8 cellular contexts compared by ENCODE assay signal in the genomic region with DNA sequence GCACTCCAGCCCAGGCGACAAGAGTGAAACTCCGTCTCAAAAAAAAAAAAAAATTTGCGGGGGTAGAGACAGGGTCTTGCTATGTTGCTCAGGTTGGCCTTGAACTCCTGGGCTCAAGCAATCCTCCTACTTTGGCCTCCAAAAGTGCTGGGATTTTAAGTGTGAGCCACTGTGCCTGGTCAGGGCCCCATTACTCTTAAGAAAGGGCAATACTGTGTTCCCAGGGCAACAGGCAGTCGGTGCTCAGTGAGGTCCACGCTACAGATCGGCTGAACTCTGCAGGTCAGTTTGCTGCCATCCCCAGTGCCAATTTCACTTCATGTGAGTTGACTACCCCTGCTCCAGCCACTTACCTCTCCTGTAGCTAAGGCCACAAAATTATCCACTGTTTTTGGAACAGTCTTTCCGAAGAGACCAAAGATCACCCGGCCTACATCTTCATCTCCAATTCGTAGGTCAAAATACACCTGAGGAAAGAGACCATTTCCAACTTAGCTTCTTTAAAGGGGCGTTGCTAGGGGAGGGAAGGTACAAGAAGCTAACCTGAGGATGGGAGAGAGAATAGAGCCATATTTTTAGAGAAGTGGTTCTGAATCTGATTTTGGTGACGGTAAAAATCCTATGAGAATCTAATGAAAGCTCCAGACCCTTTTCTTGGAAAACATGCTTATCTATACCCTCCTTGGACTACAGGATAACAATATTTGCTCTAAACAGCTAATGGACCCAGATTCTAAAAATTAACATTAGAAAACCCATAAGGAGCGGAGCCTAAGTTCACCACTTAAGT. TPM values are rescaled to one million over a fixed set of nuclear protein-coding genes. Genes with fewer than 3 reads are reported as not detected.
DNase-seq lines count a peak whose midpoint lies in the region; ATAC-seq, FAIRE-seq and TF ChIP-seq lines count a peak whose summit lies in the region.

No MANE protein-coding gene starts in this region.

- peaks cover 25% of the 10 kb centered on the region for H3K4me1 ChIP-seq in keratinocyte (ENCODE audit: control insufficient read depth, extremely low read depth, insufficient read depth, low read length)
- H3K4me1 ChIP-seq in suprapubic skin = peaks cover 45% of the 10 kb centered on the region

- CTCF ChIA-PET in activated CD4-positive, alpha-beta T cell treated with anti-CD3 and anti-CD28 coated beads for 36 hours (lab: Charles Lee) = interaction anchor here (0.6 to 2.7 kb wide), 6 partner anchors 9 to 93 kb away, joined by 3 to 16 read pairs (median 4); a partner anchor contains a TSS

- peak overlapping the region; percentile 76 to 99 (median 99) for H3K4me3 ChIP-seq in keratinocyte (ENCODE audit: control insufficient read depth in 2 of 3, extremely low read depth in 1 of 3, insufficient read depth in 2 of 3, low read depth in 1 of 3, low read length in 3 of 3)
- H3K4me3 ChIP-seq in suprapubic skin = peak overlapping the region; percentile 94

- peak overlapping the region; percentile 95 for H3K27ac Mint-ChIP-seq in activated CD4-positive, alpha-beta T cell treated with anti-CD3 and anti-CD28 coated beads for 36 hours
- H3K27ac Mint-ChIP-seq in activated naive CD8-positive, alpha-beta T cell treated with anti-CD3 and anti-CD28 coated beads for 36 hours = peak overlapping the region; percentile 87

- dilution Hi-C loops in keratinocyte (cut with MboI; ENCODE audit: extremely low pct_ligation_motif_present, low sequenced_read_pairs) = no loop called here

- DNase-seq in activated CD4-positive, alpha-beta T cell treated with anti-CD3 and anti-CD28 coated beads for 36 hours = no peak
- no peak for DNase-seq in activated CD4-positive, alpha-beta T cell treated with anti-CD3 and anti-CD28 coated beads, Interleukin-2, amount 50 U/mL, for 1 hour
- DNase-seq in activated naive CD8-positive, alpha-beta T cell treated with anti-CD3 and anti-CD28 coated beads for 36 hours = no peak
- DNase-seq in keratinocyte (ENCODE audit: low read depth, low spot score) = no peak
- peak in 1 of 2 donors; percentile 7 for DNase-seq in suprapubic skin (ENCODE audit: low spot score in 2 of 2)
- DNase-seq in NCI-H1417 (lab: John Stamatoyannopoulos, UW) = no peak

- intact Hi-C loops in activated CD4-positive, alpha-beta T cell treated with anti-CD3 and anti-CD28 coated beads for 36 hours (cut with DNase I, micrococcal nuclease) = loop anchor here (1.0 to 10.0 kb wide), 7 partner anchors 219 to 1135 kb away; a partner anchor contains a TSS

- H3K27ac ChIP-seq in keratinocyte (ENCODE audit: control insufficient read depth, insufficient read depth, low read length) = peak overlapping the region; percentile 92
- H3K27ac ChIP-seq in suprapubic skin = peak overlapping the region; percentile 79

- TF ChIP-seq POLR2A in suprapubic skin (IDR thresholded peaks at IDR 0.05) = no peak

- H3K4me2 ChIP-seq in keratinocyte (ENCODE audit: control insufficient read depth, extremely low read depth, insufficient read depth, low read depth, low read length) = peak overlapping the region; percentile 100

- TF ChIP-seq CTCF in keratinocyte (optimal IDR thresholded peaks at IDR 0.05 in 1 of 3, IDR thresholded peaks at IDR 0.05 in 1 of 3, conservative IDR thresholded peaks at IDR 0.05 in 1 of 3; ENCODE audit: extremely low read depth in 1 of 3, insufficient read depth in 2 of 3, low read length in 3 of 3) = no peak
- no peak for TF ChIP-seq CTCF in suprapubic skin (IDR thresholded peaks at IDR 0.05)

- H3K36me3 Mint-ChIP-seq in activated CD4-positive, alpha-beta T cell treated with anti-CD3 and anti-CD28 coated beads for 36 hours (ENCODE audit: low read depth) = peaks cover 40% of the 10 kb centered on the region
- peaks cover 30% of the 10 kb centered on the region for H3K36me3 Mint-ChIP-seq in activated naive CD8-positive, alpha-beta T cell treated with anti-CD3 and anti-CD28 coated beads for 36 hours

- FAIRE-seq in keratinocyte (lab: Jason Lieb, UNC) = no peak

- H3K9me1 ChIP-seq in keratinocyte (ENCODE audit: control insufficient read depth, extremely low read depth, insufficient read depth, low read length) = peaks cover 2% of the 10 kb centered on the region

- H2AFZ ChIP-seq in keratinocyte (ENCODE audit: control insufficient read depth, low read length) = no peak overlapping the region

- H3K9me3 Mint-ChIP-seq in activated CD4-positive, alpha-beta T cell treated with anti-CD3 and anti-CD28 coated beads for 36 hours (ENCODE audit: low read depth) = no peaks in the 10 kb centered on the region
- H3K9me3 Mint-ChIP-seq in activated naive CD8-positive, alpha-beta T cell treated with anti-CD3 and anti-CD28 coated beads for 36 hours = no peaks in the 10 kb centered on the region

- peak overlapping the region; percentile 95 for H3K9ac ChIP-seq in keratinocyte (ENCODE audit: control insufficient read depth, extremely low read depth, insufficient read depth, low read length)

- peaks cover 26 to 43% of the 10 kb centered on the region in 2 experiments for H3K36me3 ChIP-seq in keratinocyte (ENCODE audit: control insufficient read depth in 2 of 2, extremely low read depth in 1 of 2, insufficient read depth in 2 of 2, low read length in 2 of 2)
- H3K36me3 ChIP-seq in suprapubic skin = peaks cover 47% of the 10 kb centered on the region

- peaks cover 42% of the 10 kb centered on the region for H3K79me2 ChIP-seq in keratinocyte (ENCODE audit: control insufficient read depth, insufficient read depth, low read length)

- no peak for ATAC-seq in activated CD4-positive, alpha-beta T cell treated with anti-CD3 and anti-CD28 coated beads for 36 hours
- no peak for ATAC-seq in HG03025 (IDR thresholded peaks at IDR 0.05; ENCODE audit: low FRiP score, unreplicated experiment)
- ATAC-seq in HG02763 (IDR thresholded peaks at IDR 0.05; ENCODE audit: unreplicated experiment) = no peak

- 54% methylated on average over 12 of the region's 12 CpGs for WGBS in suprapubic skin

- H3K27me3 ChIP-seq in keratinocyte (ENCODE audit: control insufficient read depth, extremely low read depth, insufficient read depth, low read length) (no peaks in the 10 kb centered on the region), suprapubic skin (no peaks in the 10 kb centered on the region)

- peak overlapping the region; percentile 83 for H3K4me3 Mint-ChIP-seq in activated CD4-positive, alpha-beta T cell treated with anti-CD3 and anti-CD28 coated beads for 36 hours
- H3K4me3 Mint-ChIP-seq in activated naive CD8-positive, alpha-beta T cell treated with anti-CD3 and anti-CD28 coated beads for 36 hours = peak overlapping the region; percentile 90

- POLR2A ChIA-PET in activated CD4-positive, alpha-beta T cell treated with anti-CD3 and anti-CD28 coated beads for 36 hours (lab: Charles Lee) = interaction anchor here (1.6 to 2.3 kb wide), 3 partner anchors 8 to 68 kb away, joined by 5 to 12 read pairs (median 9); a partner anchor contains a TSS

- no peaks in the 10 kb centered on the region for H3K27me3 Mint-ChIP-seq in activated CD4-positive, alpha-beta T cell treated with anti-CD3 and anti-CD28 coated beads for 36 hours
- no peaks in the 10 kb centered on the region for H3K27me3 Mint-ChIP-seq in activated naive CD8-positive, alpha-beta T cell treated with anti-CD3 and anti-CD28 coated beads for 36 hours

- peaks cover 14% of the 10 kb centered on the region for H4K20me1 ChIP-seq in keratinocyte (ENCODE audit: control insufficient read depth, extremely low read depth, insufficient read depth, low read length)

- no peak for TF ChIP-seq EP300 in suprapubic skin (IDR thresholded peaks at IDR 0.05)

- no peaks in the 10 kb centered on the region for H3K9me3 ChIP-seq in keratinocyte (ENCODE audit: control insufficient read depth, low read depth, low read length)
- H3K9me3 ChIP-seq in suprapubic skin = no peaks in the 10 kb centered on the region

- peaks cover 44% of the 10 kb centered on the region for H3K4me1 Mint-ChIP-seq in activated CD4-positive, alpha-beta T cell treated with anti-CD3 and anti-CD28 coated beads for 36 hours
- peaks cover 45% of the 10 kb centered on the region for H3K4me1 Mint-ChIP-seq in activated naive CD8-positive, alpha-beta T cell treated with anti-CD3 and anti-CD28 coated beads for 36 hours

RNA-seq across cellular contexts. Expression of a gene that starts 0.9 kb away (rescaled TPM):
- 100 to 1,000 TPM; 221 to 233 TPM for total RNA-seq in activated CD4-positive, alpha-beta T cell treated with anti-CD3 and anti-CD28 coated beads for 36 hours
- total RNA-seq in activated naive CD8-positive, alpha-beta T cell treated with anti-CD3 and anti-CD28 coated beads for 36 hours = 100 to 1,000 TPM; 315 to 318 TPM
- polyA plus RNA-seq in keratinocyte = 544 to 757 TPM (median 555 TPM) in 3 replicates
- 374 TPM for polyA plus RNA-seq in keratinocyte (2011; ENCODE audit: low read depth)
- 389 and 522 TPM in 2 replicates for polyA plus RNA-seq in keratinocyte (2011; cell fraction: cytosol; rRNA removed)
- 407 and 418 TPM in 2 replicates for polyA plus RNA-seq in keratinocyte (2011; cell fraction: nucleus; rRNA removed)
- 328 and 691 TPM in 2 replicates for polyA plus RNA-seq in keratinocyte (2012; ENCODE audit: low replicate concordance)
- polyA minus RNA-seq in keratinocyte = 288 to 515 TPM (median 299 TPM) in 3 replicates
- polyA minus RNA-seq in keratinocyte (2011; cell fraction: cytosol; rRNA and poly(A)+ RNA removed) = 329 TPM
- 98.9 and 126 TPM in 2 replicates for polyA minus RNA-seq in keratinocyte (2011; cell fraction: nucleus; rRNA and poly(A)+ RNA removed)
- total RNA-seq in suprapubic skin = 100 to 1,000 TPM; 124 to 248 (median 180) TPM

RNA-seq across cellular contexts. Expression of a gene that starts 10.4 kb away (rescaled TPM):
- total RNA-seq in activated CD4-positive, alpha-beta T cell treated with anti-CD3 and anti-CD28 coated beads for 36 hours = under 1 TPM; 0.59 to 0.79 TPM
- under 1 TPM; 0.42 to 0.74 TPM for total RNA-seq in activated naive CD8-positive, alpha-beta T cell treated with anti-CD3 and anti-CD28 coated beads for 36 hours
- polyA plus RNA-seq in keratinocyte = 0.03 to 0.04 TPM in 2 of 3 replicates, not detected in the other
- polyA plus RNA-seq in keratinocyte (2011; ENCODE audit: low read depth) = not detected
- polyA plus RNA-seq in keratinocyte (2011; cell fraction: cytosol; rRNA removed) = 0.01 TPM in 1 of 2 replicates, not detected in the other
- 0.09 and 0.24 TPM in 2 replicates for polyA plus RNA-seq in keratinocyte (2011; cell fraction: nucleus; rRNA removed)
- polyA plus RNA-seq in keratinocyte (2012; ENCODE audit: low replicate concordance) = 0.74 and 0.86 TPM in 2 replicates
- polyA minus RNA-seq in keratinocyte = 0.16 to 0.40 TPM (median 0.16 TPM) in 3 replicates
- polyA minus RNA-seq in keratinocyte (2011; cell fraction: cytosol; rRNA and poly(A)+ RNA removed) = not detected
- polyA minus RNA-seq in keratinocyte (2011; cell fraction: nucleus; rRNA and poly(A)+ RNA removed) = 0.32 and 0.54 TPM in 2 replicates
- total RNA-seq in suprapubic skin = under 1 TPM in 3 of 4 donors, not detected in 1; 0.19 to 0.80 (median 0.64) TPM
